Comparison of ENCODE assay signal across 1 cellular context in the genomic region with DNA sequence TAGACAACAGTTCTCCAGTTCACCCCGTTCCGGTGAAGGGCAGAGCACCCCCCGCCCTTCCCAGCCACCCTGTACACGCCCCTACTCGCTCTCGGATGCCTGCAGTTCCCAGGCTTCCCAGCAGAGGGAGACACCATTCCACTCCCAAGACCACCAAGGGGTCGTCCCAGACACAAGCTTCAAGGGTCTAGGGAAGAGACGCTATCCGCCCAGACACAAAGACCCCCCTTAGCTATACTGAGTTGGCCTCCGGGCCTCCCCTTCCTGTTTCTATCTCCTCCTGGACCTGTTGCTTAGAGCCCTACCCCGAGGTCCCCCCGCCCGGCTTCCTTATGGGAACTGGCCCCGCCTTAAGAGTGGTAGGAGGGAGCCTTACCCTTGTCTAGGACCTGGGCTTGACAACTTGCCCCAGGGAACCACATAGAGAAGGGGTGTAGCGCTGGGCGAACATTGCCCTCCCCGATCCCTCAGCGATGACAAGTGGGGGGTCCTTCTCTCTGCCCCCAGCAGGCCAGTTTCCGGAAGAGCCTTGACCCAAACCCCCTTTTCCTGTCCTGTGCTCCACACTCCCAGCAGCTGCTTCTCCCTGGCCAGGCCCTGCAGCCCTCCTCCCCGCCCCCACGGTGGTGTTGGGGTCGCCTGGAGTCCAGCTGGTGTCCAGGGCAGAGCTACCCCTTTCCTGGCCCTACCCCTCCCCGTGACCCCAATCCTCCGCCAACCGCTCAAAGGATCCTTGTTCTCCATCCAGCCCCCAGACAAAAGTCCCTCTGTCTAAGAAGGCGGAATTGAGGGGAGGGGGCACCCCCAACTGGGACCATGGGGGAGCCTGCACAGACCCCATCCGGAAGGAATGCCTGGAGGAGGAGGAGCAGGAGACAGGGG.
A peak's percentile ranks its signal among the peaks of the same experiment; 100 is the strongest.
TF ChIP-seq lines count a peak whose summit lies in the region.

No MANE protein-coding gene starts in this region.

TF ChIP-seq in HEK293, 187 proteins besides CTCF, POLR2A, EP300 and RAD21 (continued from another document):
- TF ChIP-seq, protein P1, sequence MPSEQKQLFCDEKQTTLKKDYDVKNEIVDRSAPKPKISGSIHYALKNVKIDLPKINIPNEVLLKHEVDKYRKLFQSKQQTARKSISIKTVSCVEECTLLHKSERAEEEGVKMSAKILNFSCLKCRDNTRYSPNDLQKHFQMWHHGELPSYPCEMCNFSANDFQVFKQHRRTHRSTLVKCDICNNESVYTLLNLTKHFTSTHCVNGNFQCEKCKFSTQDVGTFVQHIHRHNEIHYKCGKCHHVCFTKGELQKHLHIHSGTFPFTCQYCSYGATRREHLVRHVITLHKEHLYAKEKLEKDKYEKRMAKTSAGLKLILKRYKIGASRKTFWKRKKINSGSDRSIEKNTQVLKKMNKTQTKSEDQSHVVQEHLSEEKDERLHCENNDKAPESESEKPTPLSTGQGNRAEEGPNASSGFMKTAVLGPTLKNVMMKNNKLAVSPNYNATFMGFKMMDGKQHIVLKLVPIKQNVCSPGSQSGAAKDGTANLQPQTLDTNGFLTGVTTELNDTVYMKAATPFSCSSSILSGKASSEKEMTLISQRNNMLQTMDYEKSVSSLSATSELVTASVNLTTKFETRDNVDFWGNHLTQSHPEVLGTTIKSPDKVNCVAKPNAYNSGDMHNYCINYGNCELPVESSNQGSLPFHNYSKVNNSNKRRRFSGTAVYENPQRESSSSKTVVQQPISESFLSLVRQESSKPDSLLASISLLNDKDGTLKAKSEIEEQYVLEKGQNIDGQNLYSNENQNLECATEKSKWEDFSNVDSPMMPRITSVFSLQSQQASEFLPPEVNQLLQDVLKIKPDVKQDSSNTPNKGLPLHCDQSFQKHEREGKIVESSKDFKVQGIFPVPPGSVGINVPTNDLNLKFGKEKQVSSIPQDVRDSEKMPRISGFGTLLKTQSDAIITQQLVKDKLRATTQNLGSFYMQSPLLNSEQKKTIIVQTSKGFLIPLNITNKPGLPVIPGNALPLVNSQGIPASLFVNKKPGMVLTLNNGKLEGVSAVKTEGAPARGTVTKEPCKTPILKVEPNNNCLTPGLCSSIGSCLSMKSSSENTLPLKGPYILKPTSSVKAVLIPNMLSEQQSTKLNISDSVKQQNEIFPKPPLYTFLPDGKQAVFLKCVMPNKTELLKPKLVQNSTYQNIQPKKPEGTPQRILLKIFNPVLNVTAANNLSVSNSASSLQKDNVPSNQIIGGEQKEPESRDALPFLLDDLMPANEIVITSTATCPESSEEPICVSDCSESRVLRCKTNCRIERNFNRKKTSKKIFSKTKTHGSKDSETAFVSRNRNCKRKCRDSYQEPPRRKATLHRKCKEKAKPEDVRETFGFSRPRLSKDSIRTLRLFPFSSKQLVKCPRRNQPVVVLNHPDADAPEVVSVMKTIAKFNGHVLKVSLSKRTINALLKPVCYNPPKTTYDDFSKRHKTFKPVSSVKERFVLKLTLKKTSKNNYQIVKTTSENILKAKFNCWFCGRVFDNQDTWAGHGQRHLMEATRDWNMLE (tag by site-specific recombination; conservative IDR thresholded peaks at IDR 0.05; ENCODE audit: low read depth), result 0 out of 2 replicates have a peak, but pooled peaks have one; percentile 23
- peak; percentile 67 for TF ChIP-seq ZBTB17 (tag by site-specific recombination; IDR thresholded peaks at IDR 0.05)
- TF ChIP-seq ZBTB10 (tag by site-specific recombination; IDR thresholded peaks at IDR 0.05), result peak; percentile 72; the same call in 1 of the 2 replicates
- TF ChIP-seq ZNF514 (tag by site-specific recombination; IDR thresholded peaks at IDR 0.05), result no peak
- TF ChIP-seq ZBTB48 (tag by site-specific recombination; IDR thresholded peaks at IDR 0.05), result peak; percentile 98
- 0 out of 2 replicates have a peak, but pooled peaks have one; percentile 48 for TF ChIP-seq ZFP37 (tag by site-specific recombination; IDR thresholded peaks at IDR 0.05)
- TF ChIP-seq SP2 (tag by site-specific recombination; IDR thresholded peaks at IDR 0.05), result peak; percentile 39; the same call in 1 of the 2 replicates
- TF ChIP-seq ZNF391 (tag by site-specific recombination; IDR thresholded peaks at IDR 0.05; ENCODE audit: borderline replicate concordance, low read depth), result 0 out of 2 replicates have a peak, but pooled peaks have one; percentile 43
- no peak for TF ChIP-seq GFI1B (tag by site-specific recombination; IDR thresholded peaks at IDR 0.05)
- TF ChIP-seq FEZF1 (tag by site-specific recombination; IDR thresholded peaks at IDR 0.05), result no peak
TF ChIP-seq in HEK293: peak in this region for 44.
